2 cellular contexts compared by ENCODE assay signal in the genomic region with DNA sequence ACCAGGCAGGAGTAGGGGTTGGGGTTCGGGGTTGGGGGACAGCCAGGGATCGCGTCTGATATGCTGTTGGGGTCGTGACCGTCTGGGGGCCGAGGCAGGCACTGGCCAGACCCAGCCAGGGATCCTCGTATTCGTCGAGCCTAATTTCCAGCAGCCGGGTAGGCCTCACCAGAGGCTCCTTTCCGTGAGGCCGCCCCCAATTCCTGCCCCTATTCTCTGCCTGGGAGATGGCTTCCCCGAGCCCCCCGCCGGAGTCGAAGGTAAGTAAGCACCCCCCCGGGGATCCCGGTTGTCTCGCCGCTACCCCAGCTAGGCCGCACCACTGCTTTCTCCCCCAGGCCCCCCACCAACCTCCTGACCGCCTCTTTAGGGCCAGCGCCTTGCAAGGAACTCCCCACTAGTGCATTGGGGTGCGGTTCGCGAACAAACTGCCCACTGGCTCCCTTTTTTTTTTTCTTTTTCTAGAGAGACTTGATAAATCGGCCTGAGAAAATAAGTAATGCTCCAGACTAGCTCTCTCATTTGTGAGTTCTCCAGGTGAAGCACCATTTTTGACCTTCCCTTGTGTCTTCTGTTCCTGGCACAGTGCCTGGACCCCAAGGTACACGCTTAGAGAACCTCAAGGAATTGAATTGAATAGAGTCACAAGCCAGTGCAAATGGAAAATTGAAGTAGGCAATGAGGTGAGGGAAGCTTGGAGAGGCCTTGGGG.
TF ChIP-seq lines count a peak whose summit lies in the region.

No MANE protein-coding gene starts in this region.

TF ChIP-seq in GM23338, 12 proteins besides CTCF, POLR2A, EP300 and RAD21:
- no peak for TF ChIP-seq ZNF331 (CRISPR knock-in tag; IDR thresholded peaks at IDR 0.05; ENCODE audit: low read depth)
- TF ChIP-seq JUNB (IDR thresholded peaks at IDR 0.05; ENCODE audit: unreplicated experiment): no peak

TF ChIP-seq in endothelial cell of umbilical vein, 7 proteins besides CTCF, POLR2A, EP300 and RAD21:
- no peak for TF ChIP-seq GATA2 (IDR thresholded peaks at IDR 0.05; ENCODE audit: insufficient read depth, insufficient read length, low read depth, low read length)
- TF ChIP-seq EZH2 (IDR thresholded peaks at IDR 0.05; ENCODE audit: borderline replicate concordance, low read depth, low read length, severe bottlenecking): no peak
- no peak for TF ChIP-seq MYC (IDR thresholded peaks at IDR 0.05; ENCODE audit: low read depth, low read length)
- no peak for TF ChIP-seq MAX (IDR thresholded peaks at IDR 0.05; ENCODE audit: insufficient read depth, insufficient read length)
- no peak for TF ChIP-seq JUN (IDR thresholded peaks at IDR 0.05; ENCODE audit: borderline replicate concordance, insufficient read depth, insufficient read length, low read depth)
- no peak for TF ChIP-seq POLR2AphosphoS5 (IDR thresholded peaks at IDR 0.05; ENCODE audit: insufficient read depth, low read depth, low read length)
- TF ChIP-seq FOS (IDR thresholded peaks at IDR 0.05; ENCODE audit: borderline replicate concordance, insufficient read depth, low read length): no peak
